ENCODE assay signal across 15 cellular contexts in genomic region chr1:184504012-184504694, GRCh38.
DNase-seq lines count a peak whose midpoint lies in the region; ATAC-seq and TF ChIP-seq lines count a peak whose summit lies in the region.
"Had no signal": no experiment of that assay in that cellular context is flagged by ENCODE, and none has a peak within 500 bp of the region (broad histone marks: within the 10 kb centered on the region; RNA-seq: fewer than 3 reads in every experiment).

No MANE protein-coding gene starts in this region.

- no peaks in the 10 kb centered on the region for H3K36me3 ChIP-seq in HUES48 (ENCODE audit: control insufficient read depth, insufficient read depth, low read length)
- H3K36me3 ChIP-seq in psoas muscle (ENCODE audit: insufficient read depth in 1 of 2, low read depth in 1 of 2) = peaks cover 0 to under 1% of the 10 kb centered on the region in 2 donors

- H3K4me1 ChIP-seq in HUES48 (ENCODE audit: control insufficient read depth, insufficient read depth, low read length) (peaks cover 32% of the 10 kb centered on the region), psoas muscle (peaks cover 76% of the 10 kb centered on the region)

- intact Hi-C loops in Right ventricle myocardium superior (cut with DNase I) (no loop called here), psoas muscle (cut with DNase I) (loop anchor here in 1 of 2 donors (5.0 kb wide), 1 partner anchor 117 kb away; the partner anchor contains the start of gene C1orf21)

- H3K27ac ChIP-seq in HUES48 (ENCODE audit: low read depth, low read length) (no peak overlapping the region), psoas muscle (peak overlapping the region; percentile 88)

- no peak for TF ChIP-seq CTCF in psoas muscle (IDR thresholded peaks at IDR 0.05)

- H3K9ac ChIP-seq in HUES48 (ENCODE audit: low read depth, low read length) = 0 out of 2 replicates have a peak overlapping the region, but pooled peaks have one; percentile 37

- peak; percentile 48 for DNase-seq in NCI-H526 treated with DMSO at 0.1 percent for 48 hours (lab: John Stamatoyannopoulos, UW)
- no peak for DNase-seq in Right ventricle myocardium superior
- no peak for DNase-seq in psoas muscle
- no peak for DNase-seq in epidermal melanocyte (ENCODE audit: insufficient read length, low spot score)
- DNase-seq in retina = no peak
- DNase-seq: activated CD4-positive, alpha-beta T cell treated with anti-CD3 and anti-CD28 coated beads, Interleukin-2, amount 10 ng/mL, durations not matched to agents 7 days and 5 days; activated naive CD8-positive, alpha-beta T cell treated with anti-CD3 and anti-CD28 coated beads for 36 hours; activated T-cell treated with anti-CD3 and anti-CD28 coated beads for 4 hours; foreskin melanocyte; mesenchymal stem cell; NCI-H1436; NK-92 treated with Interleukin-12 subunit alpha and Interleukin-12 subunit beta, amount 100 ng/mL, for 24 hours; stimulated activated naive B cell treated with anti-CD40 and anti-IgM and Interleukin-4, amounts not matched to agents 10 μg/mL and 1 μg/mL and 100 μg/mL, for 72 hours had no signal

- 14 to 25% (median 20%) methylated on average over 13 of the region's 13 CpGs for WGBS in psoas muscle, 3 donors

- H3K27me3 ChIP-seq in HUES48 (ENCODE audit: control insufficient read depth, insufficient read depth, low read length) = no peaks in the 10 kb centered on the region
- H3K27me3 ChIP-seq in psoas muscle (ENCODE audit: insufficient read depth in 3 of 3, low read length in 2 of 3) = no peaks in the 10 kb centered on the region

- H3K9me3 ChIP-seq in HUES48 (ENCODE audit: control insufficient read depth, insufficient read depth, low read length) (no peaks in the 10 kb centered on the region), psoas muscle (no peaks in the 10 kb centered on the region)

- no peak overlapping the region for H3K4me3 ChIP-seq in HUES48 (ENCODE audit: low read depth, low read length)
- H3K4me3 ChIP-seq in psoas muscle = peak overlapping the region; percentile 58

- peak; percentile 60 for ATAC-seq in Right ventricle myocardium superior (ENCODE audit: poor library complexity)
- peak; percentile 70 to 80 (median 75) for ATAC-seq in psoas muscle
- no peak for ATAC-seq in GM21619 (IDR thresholded peaks at IDR 0.05; ENCODE audit: unreplicated experiment)
- ATAC-seq: stimulated activated naive B cell treated with anti-CD40 and anti-IgM and Interleukin-4, amounts not matched to agents 10 μg/mL and 1 μg/mL and 100 μg/mL, for 72 hours had no signal
